In the genomic region with DNA sequence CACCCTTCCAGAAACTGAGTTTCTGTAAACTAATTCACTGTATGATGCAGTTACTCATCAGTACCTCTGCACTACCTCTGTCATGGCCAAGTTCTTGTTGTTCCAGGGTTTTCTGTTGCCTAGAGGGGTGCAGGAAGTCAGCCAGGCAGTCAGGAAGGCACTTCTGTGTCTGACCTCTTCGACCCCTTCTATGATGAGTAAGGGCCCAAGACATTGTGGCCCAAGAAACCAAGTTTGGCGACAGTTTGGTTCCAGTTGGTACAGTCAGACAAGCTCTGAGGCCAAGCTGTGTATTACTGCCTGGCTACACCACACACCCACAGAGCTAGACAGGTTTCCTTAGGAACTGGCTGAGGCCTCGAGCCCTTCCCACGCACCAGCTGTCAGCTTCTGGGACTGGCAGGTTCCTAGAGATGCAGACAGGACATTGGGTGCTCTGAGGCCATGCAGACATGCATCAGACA, we compare ENCODE assay signal across 8 cellular contexts. TPM values are rescaled to one million over a fixed set of nuclear protein-coding genes. Genes with fewer than 3 reads are reported as not detected.
A peak's percentile ranks its signal among the peaks of the same experiment; 100 is the strongest.
DNase-seq lines count a peak whose midpoint lies in the region; ATAC-seq, FAIRE-seq and TF ChIP-seq lines count a peak whose summit lies in the region.

No MANE protein-coding gene starts in this region.

- POLR2A ChIA-PET in CD4-positive, alpha-beta T cell (lab: Charles Lee): no interaction called here
- POLR2A ChIA-PET in GM12878 (lab: Charles Lee): interaction anchor here (0.7 to 1.9 kb wide), 2 partner anchors 78 to 82 kb away, joined by 5 read pairs; partner anchors contain the start of gene REV3L

- H2AFZ ChIP-seq in GM12878 (ENCODE audit: control insufficient read depth, low read depth, low read length) (no peak overlapping the region), Karpas-422 (ENCODE audit: low read length) (no peak overlapping the region)

- H3K4me3 ChIP-seq in GM12878 (no peak overlapping the region), muscle layer of duodenum (ENCODE audit: low read depth in 1 of 2, low read length in 2 of 2) (no peak overlapping the region), Karpas-422 (ENCODE audit: low read length) (no peak overlapping the region)

- no peak overlapping the region for H3K27ac ChIP-seq in CD4-positive, alpha-beta T cell (ENCODE audit: low read depth, low read length)
- H3K27ac ChIP-seq in GM12878 (ENCODE audit: control insufficient read depth, insufficient read depth) (0 out of 2 replicates have a peak overlapping the region, but pooled peaks have one; percentile 20), muscle layer of duodenum (ENCODE audit: low read length) (peak overlapping the region; percentile 13), Karpas-422 (ENCODE audit: low read length) (no peak overlapping the region)

- no peak for ATAC-seq in CD4-positive, alpha-beta T cell (ENCODE audit: poor library complexity)
- ATAC-seq in HG03378 (IDR thresholded peaks at IDR 0.05; ENCODE audit: unreplicated experiment) (peak; percentile 42), GM12878 (0 out of 3 replicates have a peak, but pooled peaks have one; percentile 13), HG02623 (IDR thresholded peaks at IDR 0.05; ENCODE audit: unreplicated experiment) (no peak), HG03571 (IDR thresholded peaks at IDR 0.05; ENCODE audit: unreplicated experiment) (no peak)

- intact Hi-C loops in CD4-positive, alpha-beta T cell (cut with DNase I, micrococcal nuclease): no loop called here
- intact Hi-C loops in GM12878 (cut with micrococcal nuclease; ENCODE audit: unreplicated experiment): no loop called here

- no peaks in the 10 kb centered on the region for H3K9me3 Mint-ChIP-seq in CD4-positive, alpha-beta T cell

- 64% methylated on average over 4 of the region's 4 CpGs for WGBS in GM12878 (ENCODE audit: insufficient coverage, insufficient replicate concordance, low lambda C conversion rate, missing lambda C conversion rate)

- TF ChIP-seq EP300 in GM12878 (IDR thresholded peaks at IDR 0.05; ENCODE audit: borderline replicate concordance in 1 of 2, control insufficient read depth in 1 of 2, low read depth in 2 of 2, low read length in 2 of 2): no peak

- no peaks in the 10 kb centered on the region for H3K27me3 ChIP-seq in CD4-positive, alpha-beta T cell (ENCODE audit: control insufficient read depth, insufficient read depth, low read length)
- H3K27me3 ChIP-seq in GM12878 (replicated peaks in 1 of 2; ENCODE audit: control insufficient read depth in 2 of 2, insufficient read depth in 2 of 2, low read length in 1 of 2) (no peaks in the 10 kb centered on the region), muscle layer of duodenum (ENCODE audit: low read depth, low read length) (no peaks in the 10 kb centered on the region), Karpas-422 (ENCODE audit: low read length) (no peaks in the 10 kb centered on the region)

- peaks cover 15% of the 10 kb centered on the region for H3K4me1 ChIP-seq in GM12878 (ENCODE audit: control insufficient read depth, insufficient read depth, low read length)
- peaks cover 30 to 55% of the 10 kb centered on the region in 2 donors for H3K4me1 ChIP-seq in muscle layer of duodenum (ENCODE audit: control insufficient read depth in 1 of 2, insufficient read depth in 2 of 2, low read length in 2 of 2)
- H3K4me1 ChIP-seq in Karpas-422 (ENCODE audit: low read length): peaks cover 3% of the 10 kb centered on the region; the same call in 1 of the 2 replicates

- H3K9me3 ChIP-seq in CD4-positive, alpha-beta T cell (ENCODE audit: control insufficient read depth, low read length): no peaks in the 10 kb centered on the region
- no peaks in the 10 kb centered on the region for H3K9me3 ChIP-seq in GM12878 (replicated peaks; ENCODE audit: control insufficient read depth, insufficient read depth, low read length)
- H3K9me3 ChIP-seq in muscle layer of duodenum (ENCODE audit: control insufficient read depth in 1 of 2, low read length in 2 of 2): no peaks in the 10 kb centered on the region
- H3K9me3 ChIP-seq in Karpas-422 (ENCODE audit: low read length): no peaks in the 10 kb centered on the region

- no peak overlapping the region for H3K4me3 Mint-ChIP-seq in CD4-positive, alpha-beta T cell

- CTCF ChIA-PET in CD4-positive, alpha-beta T cell (lab: Charles Lee): interaction anchor here (0.9 kb wide), 1 partner anchor 9 kb away, joined by 3 read pairs; no protein-coding TSS in a partner anchor
- CTCF ChIA-PET in GM12878 (lab: Yijun Ruan, JAX): interaction anchor here (1.6 to 4.2 kb wide), 6 partner anchors 25 to 478 kb away, joined by 3 to 56 read pairs (median 10); a partner anchor contains a TSS

- H3K9ac ChIP-seq in GM12878 (ENCODE audit: control insufficient read depth, insufficient read depth, low read length) (no peak overlapping the region), Karpas-422 (ENCODE audit: low read length) (no peak overlapping the region; the same call in 1 of the 2 replicates)

- no peaks in the 10 kb centered on the region for H3K27me3 Mint-ChIP-seq in CD4-positive, alpha-beta T cell

- RAD21 ChIA-PET in GM12878 (lab: Charles Lee; ENCODE audit: unreplicated experiment): interaction anchor here (2.7 kb wide), 1 partner anchor 305 kb away, joined by 34 read pairs; a partner anchor contains a TSS

- peaks cover 81% of the 10 kb centered on the region for H3K36me3 Mint-ChIP-seq in CD4-positive, alpha-beta T cell (ENCODE audit: low read depth)

- TF ChIP-seq POLR2A in GM12878 (IDR thresholded peaks at IDR 0.05; ENCODE audit: low read depth, low read length): no peak

- TF ChIP-seq CTCF in CD4-positive, alpha-beta T cell (IDR thresholded peaks at IDR 0.05): no peak
- TF ChIP-seq CTCF in GM12878 (IDR thresholded peaks at IDR 0.05 in 2 of 3, conservative IDR thresholded peaks at IDR 0.05 in 1 of 3; ENCODE audit: control insufficient read depth in 2 of 3, extremely low read depth in 1 of 3, insufficient read depth in 1 of 3, low read depth in 3 of 3, low read length in 3 of 3): no peak

- in situ Hi-C loops in GM12878 (cut with MboI): no loop called here

- H4K20me1 ChIP-seq in GM12878 (ENCODE audit: control insufficient read depth, insufficient read depth) (no peaks in the 10 kb centered on the region), Karpas-422 (ENCODE audit: insufficient read depth, low read depth, low read length) (no peaks in the 10 kb centered on the region)

- SMC1A ChIA-PET in GM12878 (lab: Charles Lee; ENCODE audit: uncharacterized antibody, unreplicated experiment): interaction anchor here (0.8 to 2.3 kb wide), 6 partner anchors 9 to 306 kb away, joined by 3 to 23 read pairs (median 4); partner anchors contain the start of gene TRAF3IP2

- peaks cover 63% of the 10 kb centered on the region for H3K4me1 Mint-ChIP-seq in CD4-positive, alpha-beta T cell (ENCODE audit: low read depth)

- TF ChIP-seq RAD21 in GM12878 (IDR thresholded peaks at IDR 0.05; ENCODE audit: insufficient read depth, low read depth, low read length): no peak

- BruUV-seq in GM12878 (replicated peaks; lab: Mats Ljungman, UMichigan): no TSS peak

- peak overlapping the region; percentile 22 for H3K27ac Mint-ChIP-seq in CD4-positive, alpha-beta T cell

- H3K36me3 ChIP-seq in GM12878 (ENCODE audit: control insufficient read depth in 2 of 2, insufficient read depth in 2 of 2, low read length in 1 of 2) (peaks cover 33 to 49% of the 10 kb centered on the region in 2 experiments), muscle layer of duodenum (ENCODE audit: control insufficient read depth in 1 of 2, insufficient read depth in 2 of 2, low read length in 2 of 2) (peaks cover 8 to 38% of the 10 kb centered on the region in 2 donors), Karpas-422 (ENCODE audit: insufficient read depth, low read length) (peaks cover 32% of the 10 kb centered on the region)

- no peak overlapping the region for H3K4me2 ChIP-seq in GM12878 (ENCODE audit: control insufficient read depth, insufficient read depth)
- H3K4me2 ChIP-seq in Karpas-422 (ENCODE audit: low read depth, low read length, poor library complexity, severe bottlenecking): no peak overlapping the region

- no peak for FAIRE-seq in GM12878 (lab: Jason Lieb, UNC)

- H3K79me2 ChIP-seq in GM12878 (ENCODE audit: control insufficient read depth, insufficient read depth, low read length) (no peaks in the 10 kb centered on the region), Karpas-422 (ENCODE audit: low read length) (peaks cover 28% of the 10 kb centered on the region; the same call in 1 of the 2 replicates)

- H3K9me2 ChIP-seq in Karpas-422 (replicated peaks; ENCODE audit: insufficient read depth, low read length): no peaks in the 10 kb centered on the region

- no peak for DNase-seq in CD4-positive, alpha-beta T cell
- DNase-seq in GM12878 (ENCODE audit: low read depth, low spot score): no peak
- DNase-seq in Karpas-422: no peak
- DNase-seq in NCI-H510A treated with DMSO at 0.1 percent for 48 hours (lab: John Stamatoyannopoulos, UW): no peak

TF ChIP-seq in GM12878, 131 proteins besides CTCF, POLR2A, EP300 and RAD21 (continues in another document):
- TF ChIP-seq RUNX3 (IDR thresholded peaks at IDR 0.05; ENCODE audit: low read length) (0 out of 2 replicates have a peak, but pooled peaks have one; percentile 22), PAX5 (IDR thresholded peaks at IDR 0.05; ENCODE audit: borderline replicate concordance, low read depth, low read length) (no peak), BCL11A (IDR thresholded peaks at IDR 0.05; ENCODE audit: low read depth, low read length) (no peak), TCF12 (IDR thresholded peaks at IDR 0.05; ENCODE audit: low read depth, low read length) (peak; percentile 74), EGR1 (IDR thresholded peaks at IDR 0.05; ENCODE audit: borderline replicate concordance in 1 of 2, low read depth in 2 of 2, low read length in 2 of 2) (peak in 1 of 2 experiments; percentile 49; a peak in 1 of 3 replicates)

RNA-seq across cellular contexts. Expression of gene TRAF3IP2, which starts 41.2 kb away (rescaled TPM):
- 10 to 100 TPM; 23.6 to 24.8 TPM for total RNA-seq in CD4-positive, alpha-beta T cell
- 25.4 and 25.5 TPM in 2 replicates for total RNA-seq in GM12878 (2013; cell fraction: nucleolus; rRNA removed)
- total RNA-seq in GM12878 (2014; rRNA removed) (33.7 and 40.7 TPM in 2 replicates), GM12878 (2014; rRNA removed; fragmentation: Illumina TruSeq; extraction: Trizol) (25.4 and 26.9 TPM in 2 replicates), GM12878 (2021) (26.9 and 30.4 TPM in 2 replicates)
- 25.3 TPM for polyA plus RNA-seq in GM12878 (2011; ENCODE audit: low read depth)
- polyA plus RNA-seq in GM12878 (2011; rRNA removed) (23.2 and 26.0 TPM in 2 replicates), GM12878 (2014; fragmentation: Illumina TruSeq; extraction: Trizol) (23.8 and 32.5 TPM in 2 replicates), GM12878 (2014; fragmentation: Nextera tagmentation; extraction: Ambion mirVana) (10 to 100 TPM; 17.0 to 18.9 TPM), GM12878 (2014; rRNA removed) (27.1 and 27.9 TPM in 2 replicates), GM12878 (2016; fragmentation: Nextera tagmentation; extraction: Ambion mirVana) (10 to 100 TPM; 17.7 to 18.9 TPM)
- polyA plus RNA-seq in GM12878 (2011; cell fraction: cytosol; rRNA removed): 35.6 TPM in 2 replicates
- 19.3 and 20.2 TPM in 2 replicates for polyA plus RNA-seq in GM12878 (2011; cell fraction: nucleus; rRNA removed)
- 26.5 and 28.1 TPM in 2 replicates for polyA plus RNA-seq in GM12878 (2012)
- polyA minus RNA-seq in GM12878 (2011; rRNA and poly(A)+ RNA removed): 31.6 and 46.8 TPM in 2 replicates
- polyA minus RNA-seq in GM12878 (2011; cell fraction: cytosol; rRNA and poly(A)+ RNA removed): 13.9 and 14.7 TPM in 2 replicates
- polyA minus RNA-seq in GM12878 (2011; cell fraction: nucleus; rRNA and poly(A)+ RNA removed): 13.9 and 19.9 TPM in 2 replicates
- total RNA-seq in Karpas-422 (2014; rRNA removed; shearing (Covaris generic); ENCODE audit: low replicate concordance): 51.2 and 55.5 TPM in 2 replicates

Comparison
In these comparisons a context has a peak if more than half of its experiments do, and no peak if none do; other contexts are left out.
1. ATAC-seq: peak in HG03378 (single experiment) and GM12878 (single experiment); none in CD4-positive, alpha-beta T cell (single experiment), HG02623 (single experiment) and HG03571 (single experiment).
2. H3K27ac ChIP-seq: peak in GM12878 (single experiment) and muscle layer of duodenum (single experiment); none in CD4-positive, alpha-beta T cell (single experiment) and Karpas-422 (single experiment).